ENCODE assay signal across 9 cellular contexts in the genomic region with DNA sequence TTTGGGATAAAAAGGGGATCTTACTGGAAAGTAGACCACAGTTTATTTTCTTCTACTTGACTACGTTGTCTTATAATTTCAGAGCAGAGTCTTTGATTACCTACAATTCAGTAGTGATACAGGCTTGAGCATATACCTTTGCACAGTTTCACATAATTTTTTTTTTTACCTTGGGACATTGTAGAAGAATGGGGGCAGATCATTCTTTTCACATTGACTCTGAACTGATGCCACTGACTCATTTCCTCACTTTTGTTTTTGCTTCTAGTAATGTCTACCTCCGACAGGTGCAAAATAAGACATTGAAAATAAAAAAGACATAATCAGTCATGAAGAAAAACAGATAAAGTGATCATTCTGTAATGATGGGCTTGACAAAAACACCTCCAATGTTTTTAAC.
"Had no signal": no experiment of that assay in that cellular context is flagged by ENCODE, and none has a peak within 500 bp of the region (broad histone marks: within the 10 kb centered on the region; RNA-seq: fewer than 3 reads in every experiment).

No MANE protein-coding gene starts in this region.

- FAIRE-seq: H1, H54, HepG2 had no signal

- H3K27ac ChIP-seq: HL-60, KMS-11 had no signal

- H3K4me3 ChIP-seq: GM23338 had no signal

- H3K9ac ChIP-seq: KMS-11 had no signal

- DNase-seq: H9, HCEC 1CT, KBM-7 had no signal

- H2AFZ ChIP-seq: GM23338 had no signal

- ATAC-seq: GM23338, HepG2 had no signal

- H3K4me2 ChIP-seq: GM23338, KMS-11 had no signal
